In genomic region chr19:54463531-54464043, GRCh38 we compare ENCODE assay signal across 8 cellular contexts. TPM values are rescaled to one million over a fixed set of nuclear protein-coding genes. Genes with fewer than 3 reads are reported as not detected.
DNase-seq lines count a peak whose midpoint lies in the region; ATAC-seq and TF ChIP-seq lines count a peak whose summit lies in the region.

TSS of gene LENG9 (minus strand) at chr19:54463778. CDS start at chr19:54463526, 252 bp downstream.

- POLR2A ChIA-PET in activated B cell treated with CpG ODN at 0.5 μM for 24 hours (lab: Charles Lee): interaction anchor here (0.5 to 3.4 kb wide), 20 partner anchors 10 to 1191 kb away, joined by 3 to 78 read pairs (median 4); partner anchors contain the start of genes CNOT3, LENG8, MBOAT7 and PRKCG

- no peaks in the 10 kb centered on the region for H3K27me3 Mint-ChIP-seq in activated B cell treated with CpG ODN at 0.5 μM for 24 hours
- peaks cover 27 to 35% (median 31%) of the 10 kb centered on the region in 3 donors for H3K27me3 Mint-ChIP-seq in immature natural killer cell (ENCODE audit: low read depth in 3 of 3)

- DNase-seq in A172 (ENCODE audit: low spot score) (peak; percentile 81), NCI-H2171 treated with DMSO at 0.1 percent for 48 hours (lab: John Stamatoyannopoulos, UW) (peak; percentile 95), activated B cell treated with CpG ODN at 0.5 μM for 24 hours (peak; percentile 85), cardiac fibroblast (ENCODE audit: low read depth in 2 of 2) (peak; percentile 99 to 100), immature natural killer cell (peak; percentile 91 to 92 (median 92)), smooth muscle cell of the brain vasculature (ENCODE audit: low read depth, low spot score) (peak; percentile 96)

- peak within 1 kb of the TSS; percentile 54 to 61 for H3K4me3 ChIP-seq in cardiac fibroblast (replicated peaks in 1 of 2; ENCODE audit: low read depth in 2 of 2, low read length in 2 of 2)

- no peak for TF ChIP-seq CTCF in activated B cell treated with CpG ODN at 0.5 μM for 24 hours (IDR thresholded peaks at IDR 0.05)
- TF ChIP-seq CTCF in cardiac fibroblast (IDR thresholded peaks at IDR 0.05; ENCODE audit: low read depth, low read length): no peak

- H3K4me3 Mint-ChIP-seq in activated B cell treated with CpG ODN at 0.5 μM for 24 hours (peak within 1 kb of the TSS; percentile 82), immature natural killer cell (peak within 1 kb of the TSS; percentile 85 to 96 (median 92))

- intact Hi-C loops in activated B cell treated with CpG ODN at 0.5 μM for 24 hours (cut with micrococcal nuclease): loop anchor here (1.0 to 10.0 kb wide), 9 partner anchors 14 to 1181 kb away; partner anchors contain the start of genes CCDC106, LENG8, PPP6R1 and ZNF580

- H3K9me3 Mint-ChIP-seq in activated B cell treated with CpG ODN at 0.5 μM for 24 hours: no peaks in the 10 kb centered on the region
- peaks cover 0 to 2% (median 0%) of the 10 kb centered on the region in 6 donors for H3K9me3 Mint-ChIP-seq in immature natural killer cell

- H3K27ac Mint-ChIP-seq in activated B cell treated with CpG ODN at 0.5 μM for 24 hours (peak within 1 kb of the TSS; percentile 90), immature natural killer cell (peak within 1 kb of the TSS; percentile 87 to 98 (median 94))

- CTCF ChIA-PET in activated B cell treated with CpG ODN at 0.5 μM for 24 hours (lab: Charles Lee): no interaction called here

- peaks cover 28% of the 10 kb centered on the region for H3K4me1 Mint-ChIP-seq in activated B cell treated with CpG ODN at 0.5 μM for 24 hours
- H3K4me1 Mint-ChIP-seq in immature natural killer cell: peaks cover 27 to 31% of the 10 kb centered on the region in 2 donors

- peaks cover 39% of the 10 kb centered on the region for H3K36me3 Mint-ChIP-seq in activated B cell treated with CpG ODN at 0.5 μM for 24 hours (ENCODE audit: low read depth)
- peaks cover 6 to 10% (median 9%) of the 10 kb centered on the region in 3 donors for H3K36me3 Mint-ChIP-seq in immature natural killer cell

- ATAC-seq in GM18867 (IDR thresholded peaks at IDR 0.05; ENCODE audit: unreplicated experiment) (peak; percentile 56), HG03095 (IDR thresholded peaks at IDR 0.05; ENCODE audit: unreplicated experiment) (peak; percentile 48), activated B cell treated with CpG ODN at 0.5 μM for 24 hours (ENCODE audit: low read depth) (peak; percentile 61)

RNA-seq across cellular contexts. Expression of gene LENG9, which starts in this region (rescaled TPM):
- total RNA-seq in A172 (2014; rRNA removed; shearing (Covaris generic)): not detected in 2 replicates
- total RNA-seq in activated B cell treated with CpG ODN at 0.5 μM for 24 hours: 6.3 and 8.5 TPM in 2 replicates
- polyA plus RNA-seq in immature natural killer cell: under 1 TPM in 1 of 3 donors, not detected in 2; 0.75 TPM

Comparison
In these comparisons a context has a peak if more than half of its experiments do, and no peak if none do; other contexts are left out.
1. Peak in every context shown above with its lines: DNase-seq, ATAC-seq and H3K4me3 ChIP-seq.
2. Peak in DNase-seq in A172; RNA of the gene not detected or under 1 TPM.
3. Peak in DNase-seq in immature natural killer cell; RNA of the gene not detected or under 1 TPM.